1 cellular context compared by ENCODE assay signal in genomic region chr20:48875233-48875913, GRCh38.
TF ChIP-seq lines count a peak whose summit lies in the region.

No MANE protein-coding gene starts in this region.

TF ChIP-seq in H1, 55 proteins besides CTCF, POLR2A, EP300 and RAD21:
- TF ChIP-seq CHD7 (IDR thresholded peaks at IDR 0.05; ENCODE audit: insufficient replicate concordance, low read length) (no peak), TCF12 (IDR thresholded peaks at IDR 0.05; ENCODE audit: low read depth, low read length) (no peak), JUND (IDR thresholded peaks at IDR 0.05; ENCODE audit: low read length) (no peak), CTBP2 (IDR thresholded peaks at IDR 0.05; ENCODE audit: borderline replicate concordance, insufficient read depth, insufficient read length, low read length) (no peak), SP1 (IDR thresholded peaks at IDR 0.05; ENCODE audit: low read depth, low read length) (no peak), SIX5 (IDR thresholded peaks at IDR 0.05; ENCODE audit: low read depth, low read length) (no peak), CHD2 (IDR thresholded peaks at IDR 0.05; ENCODE audit: low read length) (no peak)
- TF ChIP-seq, protein P1, sequence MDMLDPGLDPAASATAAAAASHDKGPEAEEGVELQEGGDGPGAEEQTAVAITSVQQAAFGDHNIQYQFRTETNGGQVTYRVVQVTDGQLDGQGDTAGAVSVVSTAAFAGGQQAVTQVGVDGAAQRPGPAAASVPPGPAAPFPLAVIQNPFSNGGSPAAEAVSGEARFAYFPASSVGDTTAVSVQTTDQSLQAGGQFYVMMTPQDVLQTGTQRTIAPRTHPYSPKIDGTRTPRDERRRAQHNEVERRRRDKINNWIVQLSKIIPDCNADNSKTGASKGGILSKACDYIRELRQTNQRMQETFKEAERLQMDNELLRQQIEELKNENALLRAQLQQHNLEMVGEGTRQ (IDR thresholded peaks at IDR 0.05; ENCODE audit: low read length), result no peak
